In the genomic region with DNA sequence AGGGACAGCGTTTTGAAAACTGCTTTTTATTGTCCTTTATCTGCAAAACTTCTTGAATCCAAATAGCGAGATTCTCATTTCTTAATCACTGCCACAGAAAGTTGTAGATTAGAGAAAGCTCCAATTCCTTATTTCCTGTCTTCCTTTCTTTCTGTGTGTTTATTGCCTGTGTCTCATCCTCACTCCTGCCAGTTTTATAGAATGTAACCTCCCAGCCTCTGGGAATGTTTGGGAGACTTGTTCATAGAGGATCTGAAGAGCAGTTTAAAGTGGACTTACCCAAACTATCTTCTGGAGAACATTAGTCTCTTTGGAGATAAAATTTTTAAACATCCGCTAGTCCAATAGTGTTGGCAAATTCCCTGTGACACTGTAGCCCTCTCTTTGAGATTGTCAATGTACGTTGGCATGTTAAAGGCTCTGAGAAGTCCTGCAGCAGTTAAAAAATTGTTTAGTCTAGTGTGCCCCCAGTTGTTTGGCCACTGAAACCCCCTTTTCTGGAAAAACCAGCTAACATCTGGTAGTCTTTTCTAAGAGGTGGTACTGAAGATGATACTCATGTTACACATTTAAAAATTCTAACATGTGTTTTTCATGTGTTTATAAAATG, we compare ENCODE assay signal across 1 cellular context.
TF ChIP-seq lines count a peak whose summit lies in the region.

No MANE protein-coding gene starts in this region.

TF ChIP-seq in K562, 482 proteins besides CTCF, POLR2A, EP300 and RAD21:
- TF ChIP-seq RBM25 (IDR thresholded peaks at IDR 0.05; ENCODE audit: low read depth, low read length, severe bottlenecking) = peak; percentile 90
- TF ChIP-seq TSC22D4 (tag; IDR thresholded peaks at IDR 0.05) = no peak
- no peak for TF ChIP-seq ZNF263 (CRISPR knock-in tag; IDR thresholded peaks at IDR 0.05; ENCODE audit: borderline replicate concordance)
- 0 out of 2 replicates have a peak, but pooled peaks have one; percentile 16 for TF ChIP-seq BCOR (IDR thresholded peaks at IDR 0.05)
- TF ChIP-seq NONO (IDR thresholded peaks at IDR 0.05; ENCODE audit: low read depth in 2 of 2, low read length in 1 of 2) = no peak
- no peak for TF ChIP-seq ZNF77 (CRISPR knock-in tag; IDR thresholded peaks at IDR 0.05)
- peak; percentile 99 for TF ChIP-seq ZNF239 (CRISPR knock-in tag; IDR thresholded peaks at IDR 0.05)
TF ChIP-seq in K562: peak in this region for 3.
